30 cellular contexts compared by ENCODE assay signal in the genomic region with DNA sequence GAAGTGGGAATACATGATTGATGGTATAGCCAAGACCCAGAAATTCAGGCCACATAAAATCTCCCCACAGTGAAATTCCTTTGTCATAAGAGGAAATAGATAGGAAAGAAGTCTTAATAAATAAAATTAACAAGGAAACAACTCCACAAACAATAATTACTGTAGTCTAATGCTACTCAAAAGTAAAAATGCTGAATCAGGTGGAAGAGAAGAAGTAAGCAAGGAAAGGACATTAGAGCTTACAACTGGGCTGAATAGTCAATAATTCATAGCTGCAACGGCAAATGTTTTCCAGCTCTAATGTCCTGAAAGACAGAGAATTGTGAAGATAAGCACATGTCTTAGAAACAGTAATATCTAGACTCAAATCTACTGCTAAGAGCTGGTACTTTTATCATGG.
"Had no signal": no experiment of that assay in that cellular context is flagged by ENCODE, and none has a peak within 500 bp of the region (broad histone marks: within the 10 kb centered on the region; RNA-seq: fewer than 3 reads in every experiment).

No MANE protein-coding gene starts in this region.

- FAIRE-seq: pancreas, urothelium cell line had no signal

- H3K4me3 ChIP-seq: pancreas, psoas muscle, skin epidermis, smooth muscle cell, spleen, suprapubic skin, testis, tibial artery, transverse colon, upper lobe of right lung, vagina had no signal

- H3K4me2 ChIP-seq: smooth muscle cell had no signal

- H3K36me3 ChIP-seq: neutrophil, pancreas, spleen, suprapubic skin, tibial artery, transverse colon, upper lobe of right lung, vagina had no signal

- H3K27ac ChIP-seq: neutrophil, pancreas, psoas muscle, skin epidermis, spleen, suprapubic skin, testis, tibial artery, transverse colon, upper lobe of right lung, vagina had no signal

- H3K4me1 ChIP-seq: spleen, upper lobe of right lung had no signal

- H3K9me3 ChIP-seq: neutrophil, pancreas, psoas muscle, suprapubic skin, testis, tibial artery, transverse colon, upper lobe of right lung, vagina had no signal

- ATAC-seq: naive thymus-derived CD4-positive, alpha-beta T cell; natural killer cell; pancreas; psoas muscle; right cardiac atrium; sciatic nerve; stimulated activated memory B cell treated with anti-CD40 and anti-IgM and Interleukin-4, amounts not matched to agents 10 μg/mL and 1 μg/mL and 100 μg/mL, for 72 hours; stimulated activated naive CD8-positive, alpha-beta T cell treated with anti-CD3 and anti-CD28 coated beads, Interleukin-15, amount 100 ng/mL, for 72 hours; stimulated activated naive CD8-positive, alpha-beta T cell treated with anti-CD3 and anti-CD28 coated beads, Interleukin-15, Interleukin-2, amounts not matched to agents 100 U/mL and 50 U/mL, for 24 hours; upper lobe of right lung had no signal

- H3K27me3 ChIP-seq: neutrophil, pancreas, spleen, suprapubic skin, testis, tibial artery, transverse colon, upper lobe of right lung, vagina had no signal

- DNase-seq: naive thymus-derived CD4-positive, alpha-beta T cell; natural killer cell; nephron progenitor cell; nucleus accumbens; pancreas; posterior cingulate gyrus; psoas muscle; right cardiac atrium; spleen; stimulated activated CD4-positive, alpha-beta T cell treated with anti-CD3 and anti-CD28 coated beads, Interleukin-12 subunit alpha, Interleukin-12 subunit beta, amount 100 ng/mL, for 4 hours; stimulated activated CD4-positive, alpha-beta T cell treated with anti-CD3 and anti-CD28 coated beads, Interleukin-1b, Interleukin-23, amount 100 ng/mL, for 48 hours; stimulated activated CD4-positive, alpha-beta T cell treated with anti-CD3 and anti-CD28 coated beads, Interleukin-4, amount 100 ng/mL, for 1 hour; stimulated activated CD4-positive, alpha-beta T cell treated with anti-CD3 and anti-CD28 coated beads, Interleukin-4, amount 100 ng/mL, for 4 hours; stimulated activated CD8-positive, alpha-beta memory T cell treated with anti-CD3 and anti-CD28 coated beads, Interleukin-4, amount 100 ng/mL, for 48 hours; stimulated activated naive CD4-positive, alpha-beta T cell; stimulated activated naive CD8-positive, alpha-beta T cell treated with anti-CD3 and anti-CD28 coated beads, Interleukin-15, amount 100 ng/mL, for 72 hours; stimulated activated naive CD8-positive, alpha-beta T cell treated with anti-CD3 and anti-CD28 coated beads, Interleukin-15, Interleukin-2, amounts not matched to agents 100 U/mL and 50 U/mL, for 24 hours; substantia nigra; testis; tibial artery; transverse colon; upper lobe of right lung had no signal
